ENCODE assay signal across 18 cellular contexts in genomic region chr17:59671386-59671785, GRCh38. TPM values are rescaled to one million over a fixed set of nuclear protein-coding genes. Genes with fewer than 3 reads are reported as not detected.
DNase-seq lines count a peak whose midpoint lies in the region; ATAC-seq, FAIRE-seq and TF ChIP-seq lines count a peak whose summit lies in the region.
"Had no signal": no experiment of that assay in that cellular context is flagged by ENCODE, and none has a peak within 500 bp of the region (broad histone marks: within the 10 kb centered on the region; RNA-seq: fewer than 3 reads in every experiment).

No MANE protein-coding gene starts in this region.

- CTCF ChIA-PET in activated CD4-positive, alpha-beta memory T cell treated with anti-CD3 and anti-CD28 coated beads for 36 hours (lab: Charles Lee) = interaction anchor here (1.1 kb wide), 1 partner anchor 149 kb away, joined by 3 read pairs; no protein-coding TSS in a partner anchor
- CTCF ChIA-PET in activated CD4-positive, alpha-beta memory T cell treated with anti-CD3 and anti-CD28 coated beads, Interleukin-2, amount 10 ng/mL, durations not matched to agents 7 days and 5 days (lab: Charles Lee) = interaction anchor here (0.6 kb wide), 1 partner anchor 151 kb away, joined by 4 read pairs; no protein-coding TSS in a partner anchor
- CTCF ChIA-PET in endothelial cell of umbilical vein (lab: Charles Lee) = interaction anchor here (1.2 to 2.1 kb wide), 4 partner anchors 11 to 188 kb away, joined by 3 to 8 read pairs (median 4); no protein-coding TSS in a partner anchor

- POLR2A ChIA-PET in activated CD4-positive, alpha-beta memory T cell treated with anti-CD3 and anti-CD28 coated beads for 36 hours (lab: Charles Lee) = interaction anchor here (1.2 to 1.6 kb wide), 2 partner anchors 8 to 36 kb away, joined by 3 to 6 read pairs; partner anchors contain the start of genes PTRH2 and VMP1
- POLR2A ChIA-PET in activated CD4-positive, alpha-beta memory T cell treated with anti-CD3 and anti-CD28 coated beads, Interleukin-2, amount 10 ng/mL, durations not matched to agents 7 days and 5 days (lab: Charles Lee) = interaction anchor here (1.1 to 3.1 kb wide), 5 partner anchors 11 to 221 kb away, joined by 3 to 10 read pairs (median 4); partner anchors contain the start of genes CLTC and TUBD1
- POLR2A ChIA-PET in endothelial cell of umbilical vein (lab: Charles Lee) = interaction anchor here (1.4 kb wide), 1 partner anchor 52 kb away, joined by 8 read pairs; the partner anchor contains the start of gene CLTC

- no peak for FAIRE-seq in endothelial cell of umbilical vein (lab: Jason Lieb, UNC)

- no TSS peak for BruUV-seq in endothelial cell of umbilical vein (replicated peaks; lab: Mats Ljungman, UMichigan)

- H3K4me3 ChIP-seq in RWPE2 (ENCODE audit: severe bottlenecking) (no peak overlapping the region), endothelial cell of umbilical vein (replicated peaks in 1 of 3; ENCODE audit: insufficient read depth in 1 of 3, low read depth in 1 of 3, low read length in 3 of 3) (no peak overlapping the region), uterus (no peak overlapping the region)
- H3K4me3 ChIP-seq: coronary artery, esophagus muscularis mucosa, HAP-1, left ventricle myocardium inferior, neural progenitor cell had no signal

- no peaks in the 10 kb centered on the region for H3K27me3 ChIP-seq in RWPE2 (ENCODE audit: insufficient read depth, poor library complexity, severe bottlenecking)
- no peaks in the 10 kb centered on the region for H3K27me3 ChIP-seq in endothelial cell of umbilical vein (ENCODE audit: control insufficient read depth in 2 of 2, insufficient read depth in 2 of 2, low read length in 2 of 2)
- H3K27me3 ChIP-seq in uterus = no peaks in the 10 kb centered on the region
- H3K27me3 ChIP-seq: esophagus muscularis mucosa, neural progenitor cell had no signal

- H3K27ac ChIP-seq in RWPE2 (ENCODE audit: poor library complexity, severe bottlenecking) (peak overlapping the region; percentile 83), endothelial cell of umbilical vein (ENCODE audit: insufficient read depth, low read depth, low read length) (peak overlapping the region; percentile 24), uterus (no peak overlapping the region)
- H3K27ac ChIP-seq: coronary artery, esophagus muscularis mucosa, HL-60, left ventricle myocardium inferior, neural progenitor cell had no signal

- H3K9me3 ChIP-seq in RWPE2 (ENCODE audit: severe bottlenecking) = no peaks in the 10 kb centered on the region
- no peaks in the 10 kb centered on the region for H3K9me3 ChIP-seq in endothelial cell of umbilical vein (replicated peaks; ENCODE audit: control insufficient read depth, insufficient read depth, low read length)
- no peaks in the 10 kb centered on the region for H3K9me3 ChIP-seq in uterus
- H3K9me3 ChIP-seq: esophagus muscularis mucosa, HAP-1, left ventricle myocardium inferior had no signal

- H3K79me2 ChIP-seq in endothelial cell of umbilical vein (ENCODE audit: control insufficient read depth, insufficient read depth, low read length) = peaks cover 37% of the 10 kb centered on the region

- H3K36me3 ChIP-seq in RWPE2 (ENCODE audit: low read depth) (peaks cover 96% of the 10 kb centered on the region), endothelial cell of umbilical vein (ENCODE audit: control insufficient read depth in 2 of 2, extremely low read depth in 1 of 2, insufficient read depth in 2 of 2, low read length in 2 of 2) (peaks cover 7 to 35% of the 10 kb centered on the region in 2 experiments), uterus (no peaks in the 10 kb centered on the region)

- no peaks in the 10 kb centered on the region for H3K9me3 Mint-ChIP-seq in activated CD4-positive, alpha-beta memory T cell treated with anti-CD3 and anti-CD28 coated beads for 36 hours
- H3K9me3 Mint-ChIP-seq in activated CD4-positive, alpha-beta memory T cell treated with anti-CD3 and anti-CD28 coated beads, Interleukin-2, amount 10 ng/mL, durations not matched to agents 7 days and 5 days = no peaks in the 10 kb centered on the region
- no peaks in the 10 kb centered on the region for H3K9me3 Mint-ChIP-seq in stimulated activated effector memory CD8-positive, alpha-beta T cell treated with anti-CD3 and anti-CD28 coated beads, Interleukin-12 subunit alpha, Interleukin-12 subunit beta, amount 100 ng/mL, for 72 hours
- H3K9me3 Mint-ChIP-seq: neural progenitor cell had no signal

- peaks cover 44% of the 10 kb centered on the region for H3K4me1 ChIP-seq in RWPE2 (ENCODE audit: insufficient read depth, poor library complexity, severe bottlenecking)
- peaks cover 53% of the 10 kb centered on the region for H3K4me1 ChIP-seq in endothelial cell of umbilical vein (ENCODE audit: control insufficient read depth, extremely low read depth, insufficient read depth, low read length)
- no peaks in the 10 kb centered on the region for H3K4me1 ChIP-seq in uterus
- H3K4me1 ChIP-seq: neural progenitor cell had no signal

- no peak for DNase-seq in activated CD4-positive, alpha-beta memory T cell treated with anti-CD3 and anti-CD28 coated beads for 36 hours
- DNase-seq in activated CD4-positive, alpha-beta memory T cell treated with anti-CD3 and anti-CD28 coated beads, Interleukin-2, amount 10 ng/mL, durations not matched to agents 7 days and 5 days = no peak
- no peak for DNase-seq in RWPE2 (ENCODE audit: low spot score)
- DNase-seq in endothelial cell of umbilical vein (ENCODE audit: low read depth, low spot score) = no peak
- no peak for DNase-seq in stimulated activated effector memory CD8-positive, alpha-beta T cell treated with anti-CD3 and anti-CD28 coated beads, Interleukin-12 subunit alpha, Interleukin-12 subunit beta, amount 100 ng/mL, for 72 hours (ENCODE audit: low spot score in 2 of 2)
- no peak for DNase-seq in uterus
- DNase-seq: activated CD4-positive, alpha-beta T cell treated with anti-CD3 and anti-CD28 coated beads, Interleukin-2, amount 50 U/mL, for 4 hours; left ventricle myocardium inferior; NCI-H2081; NCI-H82; RPMI8226 had no signal

- peaks cover under 1% of the 10 kb centered on the region for H3K9me1 ChIP-seq in endothelial cell of umbilical vein (replicated peaks; ENCODE audit: control insufficient read depth, extremely low read depth, insufficient read depth, low read length)

- no peak overlapping the region for H3K4me2 ChIP-seq in endothelial cell of umbilical vein (ENCODE audit: insufficient read depth, low read length)
- H3K4me2 ChIP-seq: neural progenitor cell had no signal

- TF ChIP-seq CTCF in RWPE2 (IDR thresholded peaks at IDR 0.05; ENCODE audit: poor library complexity, severe bottlenecking) (no peak), endothelial cell of umbilical vein (IDR thresholded peaks at IDR 0.05; ENCODE audit: extremely low read depth in 1 of 2, insufficient read depth in 1 of 2, low read depth in 1 of 2, low read length in 2 of 2) (no peak), uterus (IDR thresholded peaks at IDR 0.05) (no peak)

- intact Hi-C loops in activated CD4-positive, alpha-beta memory T cell treated with anti-CD3 and anti-CD28 coated beads for 36 hours (cut with micrococcal nuclease) = no loop called here
- intact Hi-C loops in endothelial cell of umbilical vein (cut with micrococcal nuclease) = no loop called here
- intact Hi-C loops in uterus (cut with DNase I; ENCODE audit: low total_unique reads) = no loop called here

- H4K20me1 ChIP-seq in endothelial cell of umbilical vein (replicated peaks; ENCODE audit: control insufficient read depth, extremely low read depth, insufficient read depth, low read length) = no peaks in the 10 kb centered on the region

- no peak overlapping the region for H3K9ac ChIP-seq in endothelial cell of umbilical vein (replicated peaks; ENCODE audit: extremely low read depth, insufficient read depth, low read length)
- H3K9ac ChIP-seq: neural progenitor cell had no signal

- dilution Hi-C loops in endothelial cell of umbilical vein (cut with MboI; ENCODE audit: extremely low pct_ligation_motif_present, low sequenced_read_pairs) = no loop called here

- H3K36me3 Mint-ChIP-seq in activated CD4-positive, alpha-beta memory T cell treated with anti-CD3 and anti-CD28 coated beads for 36 hours = peaks cover 26% of the 10 kb centered on the region
- peaks cover 73% of the 10 kb centered on the region for H3K36me3 Mint-ChIP-seq in activated CD4-positive, alpha-beta memory T cell treated with anti-CD3 and anti-CD28 coated beads, Interleukin-2, amount 10 ng/mL, durations not matched to agents 7 days and 5 days (ENCODE audit: low read depth)
- peaks cover 100% of the 10 kb centered on the region for H3K36me3 Mint-ChIP-seq in stimulated activated effector memory CD8-positive, alpha-beta T cell treated with anti-CD3 and anti-CD28 coated beads, Interleukin-12 subunit alpha, Interleukin-12 subunit beta, amount 100 ng/mL, for 72 hours

- no peak for TF ChIP-seq POLR2A in endothelial cell of umbilical vein (IDR thresholded peaks at IDR 0.05; ENCODE audit: low read depth, low read length)
- no peak for TF ChIP-seq POLR2A in uterus (IDR thresholded peaks at IDR 0.05)

- H3K27me3 Mint-ChIP-seq in activated CD4-positive, alpha-beta memory T cell treated with anti-CD3 and anti-CD28 coated beads for 36 hours = no peaks in the 10 kb centered on the region
- no peaks in the 10 kb centered on the region for H3K27me3 Mint-ChIP-seq in activated CD4-positive, alpha-beta memory T cell treated with anti-CD3 and anti-CD28 coated beads, Interleukin-2, amount 10 ng/mL, durations not matched to agents 7 days and 5 days

- no peak overlapping the region for H2AFZ ChIP-seq in endothelial cell of umbilical vein (ENCODE audit: low read depth, low read length)
- H2AFZ ChIP-seq: neural progenitor cell had no signal

- ATAC-seq in RWPE2 (ENCODE audit: low read depth) (no peak), HG03097 (IDR thresholded peaks at IDR 0.05; ENCODE audit: low FRiP score, unreplicated experiment) (no peak), HG03139 (IDR thresholded peaks at IDR 0.05; ENCODE audit: unreplicated experiment) (no peak)
- no peak for ATAC-seq in stimulated activated effector memory CD8-positive, alpha-beta T cell treated with anti-CD3 and anti-CD28 coated beads, Interleukin-12 subunit alpha, Interleukin-12 subunit beta, amount 100 ng/mL, for 72 hours

- peaks cover 34% of the 10 kb centered on the region for H3K4me1 Mint-ChIP-seq in activated CD4-positive, alpha-beta memory T cell treated with anti-CD3 and anti-CD28 coated beads for 36 hours (ENCODE audit: low read depth)
- H3K4me1 Mint-ChIP-seq in activated CD4-positive, alpha-beta memory T cell treated with anti-CD3 and anti-CD28 coated beads, Interleukin-2, amount 10 ng/mL, durations not matched to agents 7 days and 5 days = peaks cover 31% of the 10 kb centered on the region
- peaks cover 6% of the 10 kb centered on the region for H3K4me1 Mint-ChIP-seq in stimulated activated effector memory CD8-positive, alpha-beta T cell treated with anti-CD3 and anti-CD28 coated beads, Interleukin-12 subunit alpha, Interleukin-12 subunit beta, amount 100 ng/mL, for 72 hours
- H3K4me1 Mint-ChIP-seq: neural progenitor cell had no signal

- no peak overlapping the region for H3K4me3 Mint-ChIP-seq in activated CD4-positive, alpha-beta memory T cell treated with anti-CD3 and anti-CD28 coated beads for 36 hours
- H3K4me3 Mint-ChIP-seq in activated CD4-positive, alpha-beta memory T cell treated with anti-CD3 and anti-CD28 coated beads, Interleukin-2, amount 10 ng/mL, durations not matched to agents 7 days and 5 days = no peak overlapping the region
- no peak overlapping the region for H3K4me3 Mint-ChIP-seq in stimulated activated effector memory CD8-positive, alpha-beta T cell treated with anti-CD3 and anti-CD28 coated beads, Interleukin-12 subunit alpha, Interleukin-12 subunit beta, amount 100 ng/mL, for 72 hours
- H3K4me3 Mint-ChIP-seq: neural progenitor cell had no signal

- H3K27ac Mint-ChIP-seq in activated CD4-positive, alpha-beta memory T cell treated with anti-CD3 and anti-CD28 coated beads for 36 hours = peak overlapping the region; percentile 74
- H3K27ac Mint-ChIP-seq in activated CD4-positive, alpha-beta memory T cell treated with anti-CD3 and anti-CD28 coated beads, Interleukin-2, amount 10 ng/mL, durations not matched to agents 7 days and 5 days = no peak overlapping the region
- H3K27ac Mint-ChIP-seq in stimulated activated effector memory CD8-positive, alpha-beta T cell treated with anti-CD3 and anti-CD28 coated beads, Interleukin-12 subunit alpha, Interleukin-12 subunit beta, amount 100 ng/mL, for 72 hours = peak overlapping the region; percentile 73
- H3K27ac Mint-ChIP-seq: neural progenitor cell had no signal

RNA-seq across cellular contexts. Expression of gene PTRH2, which starts 35.8 kb away (rescaled TPM):
- 10 to 100 TPM; 35.9 TPM for total RNA-seq in activated CD4-positive, alpha-beta memory T cell treated with anti-CD3 and anti-CD28 coated beads for 36 hours
- 10 to 100 TPM; 22.8 to 23.3 TPM for total RNA-seq in activated CD4-positive, alpha-beta memory T cell treated with anti-CD3 and anti-CD28 coated beads, Interleukin-2, amount 10 ng/mL, durations not matched to agents 7 days and 5 days
- 40.1 and 41.2 TPM in 2 replicates for total RNA-seq in endothelial cell of umbilical vein
- polyA plus RNA-seq in endothelial cell of umbilical vein = 40.0 and 46.7 TPM in 2 replicates
- 67.8 and 71.1 TPM in 2 replicates for polyA plus RNA-seq in endothelial cell of umbilical vein (2011; cell fraction: cytosol; rRNA removed)
- polyA plus RNA-seq in endothelial cell of umbilical vein (2011; cell fraction: nucleus; rRNA removed) = 35.3 and 44.1 TPM in 2 replicates
- polyA plus RNA-seq in endothelial cell of umbilical vein (2012) = 66.7 and 78.1 TPM in 2 replicates
- polyA minus RNA-seq in endothelial cell of umbilical vein = 49.5 and 59.7 TPM in 2 replicates
- polyA minus RNA-seq in endothelial cell of umbilical vein (2011; cell fraction: cytosol; rRNA and poly(A)+ RNA removed) = 13.0 TPM
- 13.7 and 17.6 TPM in 2 replicates for polyA minus RNA-seq in endothelial cell of umbilical vein (2011; cell fraction: nucleus; rRNA and poly(A)+ RNA removed)
- total RNA-seq in uterus = 10 to 100 TPM; 13.2 to 31.8 (median 24.3) TPM

RNA-seq across cellular contexts. Expression of gene VMP1, which starts 36.1 kb away (rescaled TPM):
- 100 to 1,000 TPM; 517 to 553 TPM for total RNA-seq in activated CD4-positive, alpha-beta memory T cell treated with anti-CD3 and anti-CD28 coated beads for 36 hours
- 100 to 1,000 TPM; 398 to 408 TPM for total RNA-seq in activated CD4-positive, alpha-beta memory T cell treated with anti-CD3 and anti-CD28 coated beads, Interleukin-2, amount 10 ng/mL, durations not matched to agents 7 days and 5 days
- total RNA-seq in endothelial cell of umbilical vein (270 and 321 TPM in 2 replicates), uterus (100 to 1,000 TPM in 3 of 4 donors, 10 to 100 TPM in 1; 92.7 to 251 (median 150) TPM)
- polyA plus RNA-seq in endothelial cell of umbilical vein = 121 and 138 TPM in 2 replicates
- 82.1 and 129 TPM in 2 replicates for polyA plus RNA-seq in endothelial cell of umbilical vein (2011; cell fraction: cytosol; rRNA removed)
- 480 and 810 TPM in 2 replicates for polyA plus RNA-seq in endothelial cell of umbilical vein (2011; cell fraction: nucleus; rRNA removed)
- polyA plus RNA-seq in endothelial cell of umbilical vein (2012) = 259 and 273 TPM in 2 replicates
- 581 and 744 TPM in 2 replicates for polyA minus RNA-seq in endothelial cell of umbilical vein
- 54.0 TPM for polyA minus RNA-seq in endothelial cell of umbilical vein (2011; cell fraction: cytosol; rRNA and poly(A)+ RNA removed)
- polyA minus RNA-seq in endothelial cell of umbilical vein (2011; cell fraction: nucleus; rRNA and poly(A)+ RNA removed) = 786 and 1,192 TPM in 2 replicates

RNA-seq across cellular contexts. Expression of gene CLTC, which starts 51.7 kb away (rescaled TPM):
- total RNA-seq in activated CD4-positive, alpha-beta memory T cell treated with anti-CD3 and anti-CD28 coated beads for 36 hours = 100 to 1,000 TPM; 203 to 206 TPM
- total RNA-seq in activated CD4-positive, alpha-beta memory T cell treated with anti-CD3 and anti-CD28 coated beads, Interleukin-2, amount 10 ng/mL, durations not matched to agents 7 days and 5 days = 100 to 1,000 TPM; 156 to 163 TPM
- 317 and 326 TPM in 2 replicates for total RNA-seq in endothelial cell of umbilical vein
- 164 and 169 TPM in 2 replicates for polyA plus RNA-seq in endothelial cell of umbilical vein
- polyA plus RNA-seq in endothelial cell of umbilical vein (2011; cell fraction: cytosol; rRNA removed) = 292 and 313 TPM in 2 replicates
- polyA plus RNA-seq in endothelial cell of umbilical vein (2011; cell fraction: nucleus; rRNA removed) = 284 and 338 TPM in 2 replicates
- polyA plus RNA-seq in endothelial cell of umbilical vein (2012) = 240 and 294 TPM in 2 replicates
- 694 and 730 TPM in 2 replicates for polyA minus RNA-seq in endothelial cell of umbilical vein
- polyA minus RNA-seq in endothelial cell of umbilical vein (2011; cell fraction: cytosol; rRNA and poly(A)+ RNA removed) = 195 TPM
- polyA minus RNA-seq in endothelial cell of umbilical vein (2011; cell fraction: nucleus; rRNA and poly(A)+ RNA removed) = 248 and 392 TPM in 2 replicates
- 100 to 1,000 TPM in 3 of 4 donors, 10 to 100 TPM in 1; 89.7 to 463 (median 245) TPM for total RNA-seq in uterus

Comparison
In these comparisons a context has a peak if more than half of its experiments do, and no peak if none do; other contexts are left out.
1. H3K27ac ChIP-seq: peak in RWPE2 (single experiment) and endothelial cell of umbilical vein (single experiment); none in uterus (0 of 2).